In genomic region chr5:178323541-178323865, GRCh38 we compare ENCODE assay signal across 15 cellular contexts.
DNase-seq lines count a peak whose midpoint lies in the region; ATAC-seq, FAIRE-seq and TF ChIP-seq lines count a peak whose summit lies in the region.
"Had no signal": no experiment of that assay in that cellular context is flagged by ENCODE, and none has a peak within 500 bp of the region (broad histone marks: within the 10 kb centered on the region; RNA-seq: fewer than 3 reads in every experiment).

No MANE protein-coding gene starts in this region.

- no peak overlapping the region for H3K9ac ChIP-seq in H1 (replicated peaks in 1 of 4; ENCODE audit: extremely low read depth in 1 of 4, low read depth in 3 of 4, low read length in 3 of 4)

- no peak overlapping the region for H3K4me2 ChIP-seq in H1 (ENCODE audit: insufficient read depth in 1 of 2, low read depth in 2 of 2, low read length in 2 of 2)

- H3K4me3 ChIP-seq in H1 (ENCODE audit: extremely low read depth in 1 of 4, insufficient read depth in 2 of 4, low read depth in 3 of 4, low read length in 4 of 4) (no peak overlapping the region), tibial nerve (no peak overlapping the region)
- H3K4me3 ChIP-seq: K562, mucosa of descending colon, thoracic aorta had no signal

- TF ChIP-seq CTCF in H1 (IDR thresholded peaks at IDR 0.05; ENCODE audit: control extremely low read depth in 1 of 3, insufficient read depth in 1 of 3, low read depth in 1 of 3, low read length in 3 of 3) (no peak), tibial nerve (IDR thresholded peaks at IDR 0.05) (no peak)

- DNase-seq in H1 (ENCODE audit: low read depth in 1 of 2, low spot score in 2 of 2) = peak in 1 of 2 experiments; percentile 45
- no peak for DNase-seq in tibial nerve (ENCODE audit: low spot score in 2 of 2)
- no peak for DNase-seq in activated CD4-positive, alpha-beta T cell treated with anti-CD3 and anti-CD28 coated beads, Interleukin-2, amount 50 U/mL, for 1 hour
- DNase-seq in NOMO-1 (lab: John Stamatoyannopoulos, UW; ENCODE audit: unreplicated experiment in 2 of 2) = no peak
- DNase-seq: activated T-cell treated with anti-CD3 and anti-CD28 coated beads, Interleukin-2, amount 50 U/mL, for 48 hours; head of caudate nucleus; left ventricle myocardium superior; mucosa of descending colon had no signal

- POLR2A ChIA-PET in H1 (lab: Charles Lee; ENCODE audit: partially characterized antibody) = no interaction called here

- no peak overlapping the region for H2BK5ac ChIP-seq in H1 (ENCODE audit: low read depth, low read length)

- no peak overlapping the region for H3K4ac ChIP-seq in H1 (replicated peaks; ENCODE audit: insufficient read length, low read depth, low read length)

- TF ChIP-seq EP300 in H1 (IDR thresholded peaks at IDR 0.05; ENCODE audit: borderline replicate concordance in 1 of 2, low read depth in 2 of 2, low read length in 2 of 2) = no peak
- TF ChIP-seq EP300 in tibial nerve (IDR thresholded peaks at IDR 0.05) = no peak

- H3K18ac ChIP-seq in H1 (ENCODE audit: extremely low read depth, low read length) = no peak overlapping the region

- H4K91ac ChIP-seq in H1 (replicated peaks; ENCODE audit: insufficient read length, low read length) = peak overlapping the region; percentile 38

- no peak overlapping the region for H2BK120ac ChIP-seq in H1 (replicated peaks; ENCODE audit: low read depth, low read length)

- peaks cover 0 to 4% of the 10 kb centered on the region in 2 experiments for H4K20me1 ChIP-seq in H1 (replicated peaks in 1 of 2; ENCODE audit: control insufficient read depth in 1 of 2, insufficient read depth in 2 of 2, low read length in 2 of 2)

- H2BK15ac ChIP-seq in H1 (ENCODE audit: low read length) = no peak overlapping the region

- ATAC-seq in GM19035 (IDR thresholded peaks at IDR 0.05; ENCODE audit: unreplicated experiment) = peak; percentile 21
- ATAC-seq in GM21723 (IDR thresholded peaks at IDR 0.05; ENCODE audit: unreplicated experiment) = peak; percentile 32
- ATAC-seq in HG03097 (IDR thresholded peaks at IDR 0.05; ENCODE audit: low FRiP score, unreplicated experiment) = no peak
- ATAC-seq: K562, left ventricle myocardium superior, mucosa of descending colon had no signal

- H3K56ac ChIP-seq in H1 (replicated peaks; ENCODE audit: insufficient read length, low read depth, low read length) = peak overlapping the region; percentile 47

- TF ChIP-seq RAD21 in H1 (IDR thresholded peaks at IDR 0.05 in 1 of 2, conservative IDR thresholded peaks at IDR 0.05 in 1 of 2; ENCODE audit: low read depth in 2 of 2, low read length in 2 of 2) = no peak

- H3K4me1 ChIP-seq in H1 (replicated peaks in 1 of 4; ENCODE audit: control insufficient read depth in 3 of 4, insufficient read depth in 4 of 4, low read length in 3 of 4) (peaks cover 0 to 9% (median 2%) of the 10 kb centered on the region in 4 experiments; a peak in 3 of 7 replicates), tibial nerve (no peaks in the 10 kb centered on the region)

- no peak for FAIRE-seq in H1 (lab: Jason Lieb, UNC)
- FAIRE-seq: astrocyte, H54, K562 had no signal

- H3K14ac ChIP-seq in H1 (ENCODE audit: insufficient read length) = no peak overlapping the region

- no peaks in the 10 kb centered on the region for H3K36me3 ChIP-seq in H1 (ENCODE audit: control insufficient read depth in 2 of 4, insufficient read depth in 4 of 4, low read length in 3 of 4)
- H3K36me3 ChIP-seq in tibial nerve = no peaks in the 10 kb centered on the region
- H3K36me3 ChIP-seq: thoracic aorta had no signal

- H2BK12ac ChIP-seq in H1 (ENCODE audit: low read depth, low read length) = peak overlapping the region; percentile 39; the same call in 1 of the 2 replicates

- H3K79me1 ChIP-seq in H1 (ENCODE audit: low read depth, low read length) = no peaks in the 10 kb centered on the region

- TF ChIP-seq POLR2A in H1 (IDR thresholded peaks at IDR 0.05; ENCODE audit: control extremely low read depth in 1 of 2, low read depth in 2 of 2, low read length in 2 of 2) = no peak
- no peak for TF ChIP-seq POLR2A in tibial nerve (IDR thresholded peaks at IDR 0.05)

- H2AK5ac ChIP-seq in H1 (ENCODE audit: low read depth, low read length) = no peak overlapping the region; the same call in 1 of the 2 replicates

- H3K27ac ChIP-seq in H1 (ENCODE audit: low read depth, low read length) (no peak overlapping the region), tibial nerve (no peak overlapping the region)
- H3K27ac ChIP-seq: thoracic aorta had no signal

- no peaks in the 10 kb centered on the region for H3K23me2 ChIP-seq in H1 (ENCODE audit: low read depth, low read length)

- H4K5ac ChIP-seq in H1 (ENCODE audit: insufficient read length, low read depth, low read length) = no peak overlapping the region

- H3K27me3 ChIP-seq in H1 (replicated peaks in 1 of 4; ENCODE audit: control insufficient read depth in 3 of 4, extremely low read depth in 1 of 4, insufficient read depth in 3 of 4, low read length in 3 of 4) (no peaks in the 10 kb centered on the region), tibial nerve (no peaks in the 10 kb centered on the region)

- no peak overlapping the region for H2AFZ ChIP-seq in H1 (ENCODE audit: low read length)

- H3K9me3 ChIP-seq in H1 (ENCODE audit: insufficient read depth in 2 of 2, low read depth in 1 of 2, low read length in 1 of 2) (no peaks in the 10 kb centered on the region), tibial nerve (no peaks in the 10 kb centered on the region)
- H3K9me3 ChIP-seq: mucosa of descending colon, thoracic aorta had no signal

- WGBS in H1 (ENCODE audit: extremely low coverage in 1 of 2, insufficient coverage in 1 of 2, insufficient read length in 1 of 2, insufficient replicate concordance in 2 of 2, low coverage in 1 of 2, low lambda C conversion rate in 2 of 2, missing lambda C conversion rate in 1 of 2), 2 experiments = 91% methylated on average over 6 of the region's 6 CpGs; no CpG with 5 or more reads in 1 of the 2 experiments
- 75 to 88% methylated on average over 6 of the region's 6 CpGs for WGBS in tibial nerve, 2 donors

- H3K23ac ChIP-seq in H1 (ENCODE audit: insufficient read length) = no peak overlapping the region

- no peak overlapping the region for H4K8ac ChIP-seq in H1 (ENCODE audit: extremely low read depth, insufficient read depth, low read length)

- CTCF ChIA-PET in H1 (lab: Charles Lee; ENCODE audit: partially characterized antibody) = interaction anchor here (0.6 to 9.5 kb wide), 9 partner anchors 12 to 364 kb away, joined by 3 to 79 read pairs (median 4); no protein-coding TSS in a partner anchor

- no peak overlapping the region for H2BK20ac ChIP-seq in H1 (ENCODE audit: low read length)

- H3K79me2 ChIP-seq in H1 (ENCODE audit: control insufficient read depth in 1 of 2, insufficient read depth in 2 of 2, low read length in 2 of 2) = no peaks in the 10 kb centered on the region

TF ChIP-seq in H1, 55 proteins besides CTCF, POLR2A, EP300 and RAD21:
- no peak for TF ChIP-seq BRCA1 (IDR thresholded peaks at IDR 0.05; ENCODE audit: low read depth, low read length)
